In genomic region chrX:154502989-154503388, GRCh38 we compare ENCODE assay signal across 27 cellular contexts. TPM values are rescaled to one million over a fixed set of nuclear protein-coding genes. Genes with fewer than 3 reads are reported as not detected.
DNase-seq lines count a peak whose midpoint lies in the region; ATAC-seq, FAIRE-seq and TF ChIP-seq lines count a peak whose summit lies in the region.
"Had no signal": no experiment of that assay in that cellular context is flagged by ENCODE, and none has a peak within 500 bp of the region (broad histone marks: within the 10 kb centered on the region; RNA-seq: fewer than 3 reads in every experiment).

No MANE protein-coding gene starts in this region.

- CTCF ChIA-PET in HepG2 (lab: Yijun Ruan, JAX; ENCODE audit: low intra/inter-chr PET ratio, low total read pairs) = no interaction called here

- in situ Hi-C loops in HepG2 (cut with HindIII; ENCODE audit: extremely low pct_ligation_motif_present, low pct_unique_long_range_greater_than_20kb) = no loop called here

- intact Hi-C loops in HepG2 (cut with micrococcal nuclease; ENCODE audit: unreplicated experiment) = no loop called here
- intact Hi-C loops in right lobe of liver (cut with DNase I) = no loop called here
- intact Hi-C loops in left colon (cut with DNase I, micrococcal nuclease) = no loop called here
- intact Hi-C loops in dorsolateral prefrontal cortex (cut with DNase I) = no loop called here

- DNase-seq in HepG2 (ENCODE audit: low spot score) (no peak), right lobe of liver (no peak), left colon (no peak), nephron progenitor cell (no peak), dorsolateral prefrontal cortex (no peak)
- no peak for DNase-seq in stimulated activated effector memory CD8-positive, alpha-beta T cell treated with anti-CD3 and anti-CD28 coated beads, Interleukin-12 subunit alpha, Interleukin-12 subunit beta, amount 100 ng/mL, for 72 hours (ENCODE audit: low spot score in 2 of 2)
- DNase-seq: ACHN; AML-193; BE2C; Calu3; CD4-positive, alpha-beta memory T cell; COR-L47; DMS53; DMS79 treated with DMSO at 0.1 percent for 48 hours; GM23248; H7; HCEC 1CT had no signal

- no TSS peak for BruUV-seq in HepG2 (replicated peaks; lab: Mats Ljungman, UMichigan)

- H3K36me3 Mint-ChIP-seq in activated T-helper 17 cell treated with anti-CD3 and anti-CD28 coated beads, Interleukin-2, amount 50 U/mL, for 72 hours (ENCODE audit: low read depth) = peaks cover 5% of the 10 kb centered on the region
- H3K36me3 Mint-ChIP-seq in stimulated activated effector memory CD8-positive, alpha-beta T cell treated with anti-CD3 and anti-CD28 coated beads, Interleukin-12 subunit alpha, Interleukin-12 subunit beta, amount 100 ng/mL, for 72 hours = peaks cover 21% of the 10 kb centered on the region
- H3K36me3 Mint-ChIP-seq in nephron progenitor cell (ENCODE audit: low read depth) = peaks cover 5% of the 10 kb centered on the region
- H3K36me3 Mint-ChIP-seq: CD4-positive, alpha-beta memory T cell had no signal

- no peak overlapping the region for H3K27ac ChIP-seq in HepG2 (ENCODE audit: extremely low read length, insufficient read depth, low read length)
- no peak overlapping the region for H3K27ac ChIP-seq in right lobe of liver
- H3K27ac ChIP-seq in dorsolateral prefrontal cortex = no peak overlapping the region
- H3K27ac ChIP-seq: 22Rv1; BLaER1 treated with 17β-estradiol and CSF1 and Interleukin-3, amounts not matched to agents 10 nM and 100 nM; GM23248 had no signal

- H3K79me2 ChIP-seq in HepG2 (ENCODE audit: insufficient read depth, low read length) = no peaks in the 10 kb centered on the region

- TF ChIP-seq CTCF in HepG2 (CRISPR knock-in tag; IDR thresholded peaks at IDR 0.05) (no peak), right lobe of liver (IDR thresholded peaks at IDR 0.05) (no peak), nephron progenitor cell (IDR thresholded peaks at IDR 0.05) (no peak), dorsolateral prefrontal cortex (IDR thresholded peaks at IDR 0.05 in 54 of 56, conservative IDR thresholded peaks at IDR 0.05 in 2 of 56; ENCODE audit: low read depth in 1 of 56, partially characterized antibody in 56 of 56) (no peak)

- H3K4me2 ChIP-seq in HepG2 (ENCODE audit: low read depth, low read length) = peak overlapping the region; percentile 12; the same call in 1 of the 2 replicates
- H3K4me2 ChIP-seq: BLaER1 treated with 17β-estradiol and CSF1 and Interleukin-3, amounts not matched to agents 10 nM and 100 nM had no signal

- TF ChIP-seq POLR2A in HepG2 (IDR thresholded peaks at IDR 0.05; ENCODE audit: insufficient read depth in 1 of 2, low read depth in 2 of 2, low read length in 2 of 2) (no peak), right lobe of liver (IDR thresholded peaks at IDR 0.05) (no peak)

- no peaks in the 10 kb centered on the region for H3K27me3 Mint-ChIP-seq in activated T-helper 17 cell treated with anti-CD3 and anti-CD28 coated beads, Interleukin-2, amount 50 U/mL, for 72 hours
- H3K27me3 Mint-ChIP-seq in nephron progenitor cell (ENCODE audit: low read depth, poor library complexity) = no peaks in the 10 kb centered on the region
- H3K27me3 Mint-ChIP-seq: CD4-positive, alpha-beta memory T cell had no signal

- WGBS in HepG2 (ENCODE audit: low lambda C conversion rate) = 43% methylated on average over 1 of the region's 3 CpGs
- 79% methylated on average over 2 of the region's 3 CpGs for WGBS in right lobe of liver (ENCODE audit: insufficient coverage, low coverage, low lambda C conversion rate, missing lambda C conversion rate)

- no peaks in the 10 kb centered on the region for H3K9me3 Mint-ChIP-seq in activated T-helper 17 cell treated with anti-CD3 and anti-CD28 coated beads, Interleukin-2, amount 50 U/mL, for 72 hours
- H3K9me3 Mint-ChIP-seq in stimulated activated effector memory CD8-positive, alpha-beta T cell treated with anti-CD3 and anti-CD28 coated beads, Interleukin-12 subunit alpha, Interleukin-12 subunit beta, amount 100 ng/mL, for 72 hours = no peaks in the 10 kb centered on the region
- H3K9me3 Mint-ChIP-seq in nephron progenitor cell = peaks cover 47% of the 10 kb centered on the region
- H3K9me3 Mint-ChIP-seq: CD4-positive, alpha-beta memory T cell had no signal

- H3K9ac ChIP-seq in HepG2 (ENCODE audit: insufficient read depth, low read depth, low read length) = no peak overlapping the region
- H3K9ac ChIP-seq: BLaER1 treated with 17β-estradiol and CSF1 and Interleukin-3, amounts not matched to agents 10 nM and 100 nM; GM23248 had no signal

- no peak for TF ChIP-seq RAD21 in HepG2 (CRISPR knock-in tag; IDR thresholded peaks at IDR 0.05)

- POLR2A ChIA-PET in HepG2 (lab: Yijun Ruan, JAX) = interaction anchor here (1.3 kb wide), 1 partner anchor 15 kb away, joined by 3 read pairs; no protein-coding TSS in a partner anchor

- H4K20me1 ChIP-seq in HepG2 (ENCODE audit: insufficient read depth, low read length) = no peaks in the 10 kb centered on the region
- H4K20me1 ChIP-seq: BLaER1 treated with 17β-estradiol and CSF1 and Interleukin-3, amounts not matched to agents 10 nM and 100 nM had no signal

- 0 out of 2 replicates have a peak, but pooled peaks cover 6% of the 10 kb centered on the region for H3K4me1 ChIP-seq in HepG2 (ENCODE audit: insufficient read depth, low read length)
- H3K4me1 ChIP-seq in right lobe of liver = no peaks in the 10 kb centered on the region
- H3K4me1 ChIP-seq: BE2C; BLaER1 treated with 17β-estradiol and CSF1 and Interleukin-3, amounts not matched to agents 10 nM and 100 nM had no signal

- no peak overlapping the region for H3K4me3 Mint-ChIP-seq in activated T-helper 17 cell treated with anti-CD3 and anti-CD28 coated beads, Interleukin-2, amount 50 U/mL, for 72 hours
- no peak overlapping the region for H3K4me3 Mint-ChIP-seq in stimulated activated effector memory CD8-positive, alpha-beta T cell treated with anti-CD3 and anti-CD28 coated beads, Interleukin-12 subunit alpha, Interleukin-12 subunit beta, amount 100 ng/mL, for 72 hours
- H3K4me3 Mint-ChIP-seq in nephron progenitor cell = no peak overlapping the region
- H3K4me3 Mint-ChIP-seq: CD14-positive monocyte; CD4-positive, alpha-beta memory T cell had no signal

- H3K27ac Mint-ChIP-seq in activated T-helper 17 cell treated with anti-CD3 and anti-CD28 coated beads, Interleukin-2, amount 50 U/mL, for 72 hours = no peak overlapping the region
- H3K27ac Mint-ChIP-seq in stimulated activated effector memory CD8-positive, alpha-beta T cell treated with anti-CD3 and anti-CD28 coated beads, Interleukin-12 subunit alpha, Interleukin-12 subunit beta, amount 100 ng/mL, for 72 hours = no peak overlapping the region
- no peak overlapping the region for H3K27ac Mint-ChIP-seq in nephron progenitor cell

- H2AFZ ChIP-seq in HepG2 (ENCODE audit: low read length) = no peak overlapping the region
- H2AFZ ChIP-seq: GM23248 had no signal

- H3K9me3 ChIP-seq in HepG2 (ENCODE audit: low read length) (no peaks in the 10 kb centered on the region), right lobe of liver (no peaks in the 10 kb centered on the region)
- H3K9me3 ChIP-seq: BE2C had no signal

- H3K36me3 ChIP-seq in HepG2 (replicated peaks in 1 of 2; ENCODE audit: control insufficient read depth in 1 of 2, insufficient read depth in 2 of 2, low read length in 2 of 2) (no peaks in the 10 kb centered on the region), right lobe of liver (peaks cover 0 to 7% (median 0%) of the 10 kb centered on the region in 4 donors)
- H3K36me3 ChIP-seq: BE2C had no signal

- TF ChIP-seq EP300 in HepG2 (IDR thresholded peaks at IDR 0.05; ENCODE audit: low read depth in 2 of 2, low read length in 2 of 2) (no peak), HepG2 (CRISPR knock-in tag; IDR thresholded peaks at IDR 0.05; ENCODE audit: borderline replicate concordance) (no peak)

- ATAC-seq in HepG2 (peak; percentile 46; the same call in 2 of the 3 replicates), right lobe of liver (no peak), left colon (peak; percentile 14), GM18519 (IDR thresholded peaks at IDR 0.05; ENCODE audit: low FRiP score, unreplicated experiment) (no peak)
- peak; percentile 14 for ATAC-seq in activated T-helper 17 cell treated with anti-CD3 and anti-CD28 coated beads, Interleukin-2, amount 50 U/mL, for 72 hours (replicated peaks)
- ATAC-seq in stimulated activated effector memory CD8-positive, alpha-beta T cell treated with anti-CD3 and anti-CD28 coated beads, Interleukin-12 subunit alpha, Interleukin-12 subunit beta, amount 100 ng/mL, for 72 hours = peak; percentile 26

- no peaks in the 10 kb centered on the region for H3K4me1 Mint-ChIP-seq in activated T-helper 17 cell treated with anti-CD3 and anti-CD28 coated beads, Interleukin-2, amount 50 U/mL, for 72 hours
- H3K4me1 Mint-ChIP-seq in stimulated activated effector memory CD8-positive, alpha-beta T cell treated with anti-CD3 and anti-CD28 coated beads, Interleukin-12 subunit alpha, Interleukin-12 subunit beta, amount 100 ng/mL, for 72 hours = no peaks in the 10 kb centered on the region
- peaks cover 10% of the 10 kb centered on the region for H3K4me1 Mint-ChIP-seq in nephron progenitor cell
- H3K4me1 Mint-ChIP-seq: CD14-positive monocyte; CD4-positive, alpha-beta memory T cell had no signal

- H3K27me3 ChIP-seq in HepG2 (ENCODE audit: control insufficient read depth in 1 of 2, insufficient read depth in 2 of 2, low read length in 2 of 2) = no peaks in the 10 kb centered on the region
- no peaks in the 10 kb centered on the region for H3K27me3 ChIP-seq in right lobe of liver
- peaks cover 0 to 44% (median 3%) of the 10 kb centered on the region in 45 donors for H3K27me3 ChIP-seq in dorsolateral prefrontal cortex
- H3K27me3 ChIP-seq: BE2C had no signal

- H3K4me3 ChIP-seq in HepG2 (replicated peaks in 1 of 3; ENCODE audit: insufficient read depth in 1 of 3, low read depth in 2 of 3, low read length in 3 of 3) (no peak overlapping the region), right lobe of liver (no peak overlapping the region), dorsolateral prefrontal cortex (no peak overlapping the region)
- H3K4me3 ChIP-seq: BLaER1 treated with 17β-estradiol and CSF1 and Interleukin-3, amounts not matched to agents 10 nM and 100 nM; GM23248 had no signal

- FAIRE-seq in HepG2 (lab: Jason Lieb, UNC) = no peak
- FAIRE-seq: A204.1, G401.6, GM12892, GM19239, H1 had no signal

RNA-seq across cellular contexts. Expression of gene SLC10A3, which starts 12.6 kb away (rescaled TPM):
- total RNA-seq in HepG2 (2016; rRNA removed; fragmentation: Illumina TruSeq; extraction: Trizol) (10.1 and 10.8 TPM in 2 replicates), right lobe of liver (10 to 100 TPM in 1 of 6 experiments, 1 to 10 TPM in 5; 3.0 to 15.2 (median 5.1) TPM), left colon (10 to 100 TPM; 23.8 to 30.0 TPM), dorsolateral prefrontal cortex (10 to 100 TPM in 12 of 120 experiments, 1 to 10 TPM in 108; 5.3 to 12.1 (median 8.2) TPM)
- 9.0 and 10.7 TPM in 2 replicates for total RNA-seq in HepG2 (2016; cell fraction: cytosol; rRNA removed; fragmentation: Illumina TruSeq; extraction: Trizol; ENCODE audit: low read depth)
- 7.1 and 10.6 TPM in 2 replicates for total RNA-seq in HepG2 (2016; cell fraction: insoluble cytoplasmic fraction; rRNA removed; fragmentation: Illumina TruSeq; extraction: Trizol)
- total RNA-seq in HepG2 (2016; cell fraction: membrane; rRNA removed; fragmentation: Illumina TruSeq; extraction: Trizol) = 19.7 and 23.5 TPM in 2 replicates
- 5.5 and 5.9 TPM in 2 replicates for total RNA-seq in HepG2 (2016; cell fraction: nucleus; rRNA removed; fragmentation: Illumina TruSeq; extraction: Trizol)
- polyA plus RNA-seq in HepG2 (2011; rRNA removed) = 11.5 and 13.7 TPM in 2 replicates
- polyA plus RNA-seq in HepG2 (2011; cell fraction: cytosol; rRNA removed) = 12.8 and 15.4 TPM in 2 replicates
- 12.0 and 13.6 TPM in 2 replicates for polyA plus RNA-seq in HepG2 (2011; cell fraction: nucleus; rRNA removed)
- 7.8 and 12.5 TPM in 2 replicates for polyA plus RNA-seq in HepG2 (2012)
- 16.2 and 21.3 TPM in 2 replicates for polyA plus RNA-seq in HepG2 (2016; cell fraction: cytosol; fragmentation: Illumina TruSeq; extraction: Trizol; ENCODE audit: low read depth)
- polyA plus RNA-seq in HepG2 (2016; cell fraction: insoluble cytoplasmic fraction; fragmentation: Illumina TruSeq; extraction: Trizol; ENCODE audit: low read depth) = 14.1 and 15.3 TPM in 2 replicates
- 27.8 and 30.6 TPM in 2 replicates for polyA plus RNA-seq in HepG2 (2016; cell fraction: membrane; fragmentation: Illumina TruSeq; extraction: Trizol; ENCODE audit: low read depth)
- 13.1 TPM in 2 replicates for polyA plus RNA-seq in HepG2 (2016; cell fraction: nucleus; fragmentation: Illumina TruSeq; extraction: Trizol; ENCODE audit: insufficient read depth, low read depth)
- 21.1 and 41.7 TPM in 2 replicates for polyA minus RNA-seq in HepG2 (2011; rRNA and poly(A)+ RNA removed; ENCODE audit: low replicate concordance)
- 6.5 and 11.1 TPM in 2 replicates for polyA minus RNA-seq in HepG2 (2011; cell fraction: cytosol; rRNA and poly(A)+ RNA removed)
- polyA minus RNA-seq in HepG2 (2011; cell fraction: nucleus; rRNA and poly(A)+ RNA removed) = 2.3 and 2.5 TPM in 2 replicates
- total RNA-seq in activated T-helper 17 cell treated with anti-CD3 and anti-CD28 coated beads, Interleukin-2, amount 50 U/mL, for 72 hours = 10 to 100 TPM; 17.3 to 24.8 TPM

RNA-seq across cellular contexts. Expression of gene FAM3A, which starts 13.0 kb away (rescaled TPM):
- 6.7 and 11.2 TPM in 2 replicates for total RNA-seq in HepG2 (2016; rRNA removed; fragmentation: Illumina TruSeq; extraction: Trizol)
- total RNA-seq in HepG2 (2016; cell fraction: cytosol; rRNA removed; fragmentation: Illumina TruSeq; extraction: Trizol; ENCODE audit: low read depth) = 6.0 and 6.7 TPM in 2 replicates
- 6.9 and 11.7 TPM in 2 replicates for total RNA-seq in HepG2 (2016; cell fraction: insoluble cytoplasmic fraction; rRNA removed; fragmentation: Illumina TruSeq; extraction: Trizol)
- 11.4 and 13.2 TPM in 2 replicates for total RNA-seq in HepG2 (2016; cell fraction: membrane; rRNA removed; fragmentation: Illumina TruSeq; extraction: Trizol)
- total RNA-seq in HepG2 (2016; cell fraction: nucleus; rRNA removed; fragmentation: Illumina TruSeq; extraction: Trizol) = 8.6 and 11.3 TPM in 2 replicates
- 22.7 and 26.0 TPM in 2 replicates for polyA plus RNA-seq in HepG2 (2011; rRNA removed)
- polyA plus RNA-seq in HepG2 (2011; cell fraction: cytosol; rRNA removed) = 20.0 and 31.3 TPM in 2 replicates
- polyA plus RNA-seq in HepG2 (2011; cell fraction: nucleus; rRNA removed) = 76.1 and 87.3 TPM in 2 replicates
- 11.8 and 16.0 TPM in 2 replicates for polyA plus RNA-seq in HepG2 (2012)
- 9.5 and 10.6 TPM in 2 replicates for polyA plus RNA-seq in HepG2 (2016; cell fraction: cytosol; fragmentation: Illumina TruSeq; extraction: Trizol; ENCODE audit: low read depth)
- 6.1 and 11.2 TPM in 2 replicates for polyA plus RNA-seq in HepG2 (2016; cell fraction: insoluble cytoplasmic fraction; fragmentation: Illumina TruSeq; extraction: Trizol; ENCODE audit: low read depth)
- 11.5 and 11.8 TPM in 2 replicates for polyA plus RNA-seq in HepG2 (2016; cell fraction: membrane; fragmentation: Illumina TruSeq; extraction: Trizol; ENCODE audit: low read depth)
- 22.0 and 23.9 TPM in 2 replicates for polyA plus RNA-seq in HepG2 (2016; cell fraction: nucleus; fragmentation: Illumina TruSeq; extraction: Trizol; ENCODE audit: insufficient read depth, low read depth)
- polyA minus RNA-seq in HepG2 (2011; rRNA and poly(A)+ RNA removed; ENCODE audit: low replicate concordance) = 22.5 and 32.8 TPM in 2 replicates
- polyA minus RNA-seq in HepG2 (2011; cell fraction: cytosol; rRNA and poly(A)+ RNA removed) = 9.7 and 11.3 TPM in 2 replicates
- 5.7 and 7.8 TPM in 2 replicates for polyA minus RNA-seq in HepG2 (2011; cell fraction: nucleus; rRNA and poly(A)+ RNA removed)
- total RNA-seq in right lobe of liver = 10 to 100 TPM; 23.5 to 44.2 (median 34.9) TPM
- total RNA-seq in activated T-helper 17 cell treated with anti-CD3 and anti-CD28 coated beads, Interleukin-2, amount 50 U/mL, for 72 hours = 10 to 100 TPM; 24.5 to 25.4 TPM
- total RNA-seq in left colon = 10 to 100 TPM; 64.3 to 75.0 TPM
- 10 to 100 TPM; 33.9 to 82.8 (median 51.1) TPM for total RNA-seq in dorsolateral prefrontal cortex

RNA-seq across cellular contexts. Expression of gene UBL4A, which starts 16.6 kb away (rescaled TPM):
- 25.5 and 29.1 TPM in 2 replicates for total RNA-seq in HepG2 (2016; rRNA removed; fragmentation: Illumina TruSeq; extraction: Trizol)
- 11.4 and 12.2 TPM in 2 replicates for total RNA-seq in HepG2 (2016; cell fraction: cytosol; rRNA removed; fragmentation: Illumina TruSeq; extraction: Trizol; ENCODE audit: low read depth)
- total RNA-seq in HepG2 (2016; cell fraction: insoluble cytoplasmic fraction; rRNA removed; fragmentation: Illumina TruSeq; extraction: Trizol) = 26.5 and 28.9 TPM in 2 replicates
- total RNA-seq in HepG2 (2016; cell fraction: membrane; rRNA removed; fragmentation: Illumina TruSeq; extraction: Trizol) = 32.1 and 33.9 TPM in 2 replicates
- total RNA-seq in HepG2 (2016; cell fraction: nucleus; rRNA removed; fragmentation: Illumina TruSeq; extraction: Trizol) = 10.4 and 12.9 TPM in 2 replicates
- 16.8 and 21.7 TPM in 2 replicates for polyA plus RNA-seq in HepG2 (2011; rRNA removed)
- 20.9 and 32.4 TPM in 2 replicates for polyA plus RNA-seq in HepG2 (2011; cell fraction: cytosol; rRNA removed)
- polyA plus RNA-seq in HepG2 (2011; cell fraction: nucleus; rRNA removed) = 11.5 and 13.8 TPM in 2 replicates
- 14.3 and 16.6 TPM in 2 replicates for polyA plus RNA-seq in HepG2 (2012)
- polyA plus RNA-seq in HepG2 (2016; cell fraction: cytosol; fragmentation: Illumina TruSeq; extraction: Trizol; ENCODE audit: low read depth) = 12.8 and 14.0 TPM in 2 replicates
- 21.9 and 28.0 TPM in 2 replicates for polyA plus RNA-seq in HepG2 (2016; cell fraction: insoluble cytoplasmic fraction; fragmentation: Illumina TruSeq; extraction: Trizol; ENCODE audit: low read depth)
- polyA plus RNA-seq in HepG2 (2016; cell fraction: membrane; fragmentation: Illumina TruSeq; extraction: Trizol; ENCODE audit: low read depth) = 24.6 and 26.6 TPM in 2 replicates
- 17.4 and 20.6 TPM in 2 replicates for polyA plus RNA-seq in HepG2 (2016; cell fraction: nucleus; fragmentation: Illumina TruSeq; extraction: Trizol; ENCODE audit: insufficient read depth, low read depth)
- polyA minus RNA-seq in HepG2 (2011; rRNA and poly(A)+ RNA removed; ENCODE audit: low replicate concordance) = 32.9 and 96.4 TPM in 2 replicates
- 13.2 and 18.6 TPM in 2 replicates for polyA minus RNA-seq in HepG2 (2011; cell fraction: cytosol; rRNA and poly(A)+ RNA removed)
- 3.0 and 4.6 TPM in 2 replicates for polyA minus RNA-seq in HepG2 (2011; cell fraction: nucleus; rRNA and poly(A)+ RNA removed)
- 10 to 100 TPM; 12.6 to 34.8 (median 15.5) TPM for total RNA-seq in right lobe of liver
- total RNA-seq in activated T-helper 17 cell treated with anti-CD3 and anti-CD28 coated beads, Interleukin-2, amount 50 U/mL, for 72 hours = 10 to 100 TPM; 37.2 to 53.4 TPM
- 10 to 100 TPM; 30.5 to 34.5 TPM for total RNA-seq in left colon
- total RNA-seq in dorsolateral prefrontal cortex = 10 to 100 TPM; 30.3 to 72.2 (median 51.7) TPM

RNA-seq across cellular contexts. Expression of gene LAGE3, which starts 23.9 kb away (rescaled TPM):
- total RNA-seq in HepG2 (2016; rRNA removed; fragmentation: Illumina TruSeq; extraction: Trizol) = 12.7 and 13.0 TPM in 2 replicates
- total RNA-seq in HepG2 (2016; cell fraction: cytosol; rRNA removed; fragmentation: Illumina TruSeq; extraction: Trizol; ENCODE audit: low read depth) = 13.1 and 15.3 TPM in 2 replicates
- total RNA-seq in HepG2 (2016; cell fraction: insoluble cytoplasmic fraction; rRNA removed; fragmentation: Illumina TruSeq; extraction: Trizol) = 11.6 and 13.1 TPM in 2 replicates
- total RNA-seq in HepG2 (2016; cell fraction: membrane; rRNA removed; fragmentation: Illumina TruSeq; extraction: Trizol) = 15.6 and 16.5 TPM in 2 replicates
- total RNA-seq in HepG2 (2016; cell fraction: nucleus; rRNA removed; fragmentation: Illumina TruSeq; extraction: Trizol) = 4.3 and 4.5 TPM in 2 replicates
- 7.6 and 10.0 TPM in 2 replicates for polyA plus RNA-seq in HepG2 (2011; rRNA removed)
- 7.3 and 14.8 TPM in 2 replicates for polyA plus RNA-seq in HepG2 (2011; cell fraction: cytosol; rRNA removed)
- 4.4 and 4.8 TPM in 2 replicates for polyA plus RNA-seq in HepG2 (2011; cell fraction: nucleus; rRNA removed)
- polyA plus RNA-seq in HepG2 (2012) = 6.6 and 7.8 TPM in 2 replicates
- 14.7 and 17.5 TPM in 2 replicates for polyA plus RNA-seq in HepG2 (2016; cell fraction: cytosol; fragmentation: Illumina TruSeq; extraction: Trizol; ENCODE audit: low read depth)
- polyA plus RNA-seq in HepG2 (2016; cell fraction: insoluble cytoplasmic fraction; fragmentation: Illumina TruSeq; extraction: Trizol; ENCODE audit: low read depth) = 13.0 and 13.7 TPM in 2 replicates
- 12.6 and 15.5 TPM in 2 replicates for polyA plus RNA-seq in HepG2 (2016; cell fraction: membrane; fragmentation: Illumina TruSeq; extraction: Trizol; ENCODE audit: low read depth)
- polyA plus RNA-seq in HepG2 (2016; cell fraction: nucleus; fragmentation: Illumina TruSeq; extraction: Trizol; ENCODE audit: insufficient read depth, low read depth) = 5.3 and 9.9 TPM in 2 replicates
- 5.9 and 21.7 TPM in 2 replicates for polyA minus RNA-seq in HepG2 (2011; rRNA and poly(A)+ RNA removed; ENCODE audit: low replicate concordance)
- polyA minus RNA-seq in HepG2 (2011; cell fraction: cytosol; rRNA and poly(A)+ RNA removed) = 2.9 and 3.0 TPM in 2 replicates
- polyA minus RNA-seq in HepG2 (2011; cell fraction: nucleus; rRNA and poly(A)+ RNA removed) = 0.90 TPM in 1 of 2 replicates, not detected in the other
- total RNA-seq in right lobe of liver = 10 to 100 TPM in 4 of 6 experiments, 1 to 10 TPM in 2; 8.4 to 24.9 (median 10.8) TPM
- 10 to 100 TPM; 37.4 to 47.9 TPM for total RNA-seq in activated T-helper 17 cell treated with anti-CD3 and anti-CD28 coated beads, Interleukin-2, amount 50 U/mL, for 72 hours
- total RNA-seq in left colon = 10 to 100 TPM in 1 of 2 donors, 1 to 10 TPM in 1; 9.8 to 11.5 TPM
- total RNA-seq in dorsolateral prefrontal cortex = 10 to 100 TPM; 21.6 to 55.2 (median 36.1) TPM

RNA-seq across cellular contexts. Expression of gene G6PD, which starts 43.7 kb away (rescaled TPM):
- 28.8 and 44.6 TPM in 2 replicates for total RNA-seq in HepG2 (2016; rRNA removed; fragmentation: Illumina TruSeq; extraction: Trizol)
- total RNA-seq in HepG2 (2016; cell fraction: cytosol; rRNA removed; fragmentation: Illumina TruSeq; extraction: Trizol; ENCODE audit: low read depth) = 31.2 and 32.2 TPM in 2 replicates
- 31.8 and 35.7 TPM in 2 replicates for total RNA-seq in HepG2 (2016; cell fraction: insoluble cytoplasmic fraction; rRNA removed; fragmentation: Illumina TruSeq; extraction: Trizol)
- total RNA-seq in HepG2 (2016; cell fraction: membrane; rRNA removed; fragmentation: Illumina TruSeq; extraction: Trizol) = 17.4 and 19.0 TPM in 2 replicates
- total RNA-seq in HepG2 (2016; cell fraction: nucleus; rRNA removed; fragmentation: Illumina TruSeq; extraction: Trizol) = 29.9 and 30.0 TPM in 2 replicates
- polyA plus RNA-seq in HepG2 (2011; rRNA removed) = 18.8 and 19.5 TPM in 2 replicates
- polyA plus RNA-seq in HepG2 (2011; cell fraction: cytosol; rRNA removed) = 10.6 and 13.2 TPM in 2 replicates
- polyA plus RNA-seq in HepG2 (2011; cell fraction: nucleus; rRNA removed) = 56.3 and 68.9 TPM in 2 replicates
- polyA plus RNA-seq in HepG2 (2012) = 42.2 and 78.7 TPM in 2 replicates
- 20.7 and 21.1 TPM in 2 replicates for polyA plus RNA-seq in HepG2 (2016; cell fraction: cytosol; fragmentation: Illumina TruSeq; extraction: Trizol; ENCODE audit: low read depth)
- polyA plus RNA-seq in HepG2 (2016; cell fraction: insoluble cytoplasmic fraction; fragmentation: Illumina TruSeq; extraction: Trizol; ENCODE audit: low read depth) = 81.5 and 118 TPM in 2 replicates
- 27.9 and 29.6 TPM in 2 replicates for polyA plus RNA-seq in HepG2 (2016; cell fraction: membrane; fragmentation: Illumina TruSeq; extraction: Trizol; ENCODE audit: low read depth)
- polyA plus RNA-seq in HepG2 (2016; cell fraction: nucleus; fragmentation: Illumina TruSeq; extraction: Trizol; ENCODE audit: insufficient read depth, low read depth) = 75.8 and 80.5 TPM in 2 replicates
- polyA minus RNA-seq in HepG2 (2011; rRNA and poly(A)+ RNA removed; ENCODE audit: low replicate concordance) = 44.6 and 150 TPM in 2 replicates
- 19.2 and 20.1 TPM in 2 replicates for polyA minus RNA-seq in HepG2 (2011; cell fraction: cytosol; rRNA and poly(A)+ RNA removed)
- 21.4 and 32.2 TPM in 2 replicates for polyA minus RNA-seq in HepG2 (2011; cell fraction: nucleus; rRNA and poly(A)+ RNA removed)
- total RNA-seq in right lobe of liver = 10 to 100 TPM in 1 of 6 experiments, 1 to 10 TPM in 5; 3.3 to 10.1 (median 7.5) TPM
- total RNA-seq in activated T-helper 17 cell treated with anti-CD3 and anti-CD28 coated beads, Interleukin-2, amount 50 U/mL, for 72 hours = 10 to 100 TPM; 48.1 to 78.3 TPM
- total RNA-seq in left colon = 10 to 100 TPM; 30.5 to 34.2 TPM
- total RNA-seq in dorsolateral prefrontal cortex = 10 to 100 TPM; 33.1 to 65.0 (median 50.4) TPM

Comparison
In these comparisons a context has a peak if more than half of its experiments do, and no peak if none do; other contexts are left out.
1. ATAC-seq: peak in HepG2 (single experiment), activated T-helper 17 cell treated with anti-CD3 and anti-CD28 coated beads, Interleukin-2, amount 50 U/mL, for 72 hours (single experiment), left colon (single experiment) and stimulated activated effector memory CD8-positive, alpha-beta T cell treated with anti-CD3 and anti-CD28 coated beads, Interleukin-12 subunit alpha, Interleukin-12 subunit beta, amount 100 ng/mL, for 72 hours (single experiment); none in right lobe of liver (0 of 4) and GM18519 (single experiment).